20 cellular contexts compared by ENCODE assay signal in genomic region chr7:106795877-106796231, GRCh38.
DNase-seq lines count a peak whose midpoint lies in the region; ATAC-seq and TF ChIP-seq lines count a peak whose summit lies in the region.
"Had no signal": no experiment of that assay in that cellular context is flagged by ENCODE, and none has a peak within 500 bp of the region (broad histone marks: within the 10 kb centered on the region; RNA-seq: fewer than 3 reads in every experiment).

No MANE protein-coding gene starts in this region.

- H3K4me1 Mint-ChIP-seq in natural killer cell treated with Interleukin-12 subunit alpha and Interleukin-12 subunit beta and Interleukin-15 and Interleukin-18, amount 100 ng/mL, for 72 hours (ENCODE audit: low read depth in 2 of 2) = peaks cover 5 to 8% of the 10 kb centered on the region in 2 donors
- H3K4me1 Mint-ChIP-seq in natural killer cell = no peaks in the 10 kb centered on the region
- peaks cover 11 to 22% of the 10 kb centered on the region in 2 donors for H3K4me1 Mint-ChIP-seq in stimulated activated naive B cell treated with anti-CD40 and anti-IgM and Interleukin-4, amounts not matched to agents 10 μg/mL and 1 μg/mL and 100 μg/mL, for 72 hours
- H3K4me1 Mint-ChIP-seq: CD8-positive, alpha-beta memory T cell; T-cell had no signal

- no peak for TF ChIP-seq CTCF in natural killer cell (IDR thresholded peaks at IDR 0.05)

- H3K9me3 Mint-ChIP-seq in natural killer cell treated with Interleukin-12 subunit alpha and Interleukin-12 subunit beta and Interleukin-15 and Interleukin-18, amount 100 ng/mL, for 72 hours = no peaks in the 10 kb centered on the region
- H3K9me3 Mint-ChIP-seq in natural killer cell = no peaks in the 10 kb centered on the region
- H3K9me3 Mint-ChIP-seq in stimulated activated naive B cell treated with anti-CD40 and anti-IgM and Interleukin-4, amounts not matched to agents 10 μg/mL and 1 μg/mL and 100 μg/mL, for 72 hours = peaks cover 0 to 7% of the 10 kb centered on the region in 2 donors
- H3K9me3 Mint-ChIP-seq: HFFc6 had no signal

- no peak overlapping the region for H3K4me3 Mint-ChIP-seq in natural killer cell treated with Interleukin-12 subunit alpha and Interleukin-12 subunit beta and Interleukin-15 and Interleukin-18, amount 100 ng/mL, for 72 hours
- no peak overlapping the region for H3K4me3 Mint-ChIP-seq in natural killer cell
- no peak overlapping the region for H3K4me3 Mint-ChIP-seq in stimulated activated naive B cell treated with anti-CD40 and anti-IgM and Interleukin-4, amounts not matched to agents 10 μg/mL and 1 μg/mL and 100 μg/mL, for 72 hours
- H3K4me3 Mint-ChIP-seq: CD8-positive, alpha-beta memory T cell; HFFc6; T-cell had no signal

- DNase-seq in natural killer cell treated with Interleukin-12 subunit alpha and Interleukin-12 subunit beta and Interleukin-15 and Interleukin-18, amount 100 ng/mL, for 72 hours (ENCODE audit: low spot score) = no peak
- no peak for DNase-seq in natural killer cell
- no peak for DNase-seq in stimulated activated naive B cell treated with anti-CD40 and anti-IgM and Interleukin-4, amounts not matched to agents 10 μg/mL and 1 μg/mL and 100 μg/mL, for 72 hours
- no peak for DNase-seq in CD1c-positive myeloid dendritic cell (ENCODE audit: extremely low spot score)
- DNase-seq: 8988T; CD8-positive, alpha-beta memory T cell; HFFc6; NCI-H1092; NCI-H146; NCI-H2081; NCI-H510A; NCI-H82; SK-N-SH; T-cell had no signal

- H3K27me3 Mint-ChIP-seq in natural killer cell treated with Interleukin-12 subunit alpha and Interleukin-12 subunit beta and Interleukin-15 and Interleukin-18, amount 100 ng/mL, for 72 hours = no peaks in the 10 kb centered on the region
- peaks cover 0 to 8% of the 10 kb centered on the region in 2 donors for H3K27me3 Mint-ChIP-seq in natural killer cell (ENCODE audit: low read depth in 2 of 2)
- H3K27me3 Mint-ChIP-seq in stimulated activated naive B cell treated with anti-CD40 and anti-IgM and Interleukin-4, amounts not matched to agents 10 μg/mL and 1 μg/mL and 100 μg/mL, for 72 hours = no peaks in the 10 kb centered on the region

- peaks cover 6% of the 10 kb centered on the region for H3K36me3 Mint-ChIP-seq in natural killer cell treated with Interleukin-12 subunit alpha and Interleukin-12 subunit beta and Interleukin-15 and Interleukin-18, amount 100 ng/mL, for 72 hours
- H3K36me3 Mint-ChIP-seq in natural killer cell = no peaks in the 10 kb centered on the region
- peaks cover 7 to 11% of the 10 kb centered on the region in 2 donors for H3K36me3 Mint-ChIP-seq in stimulated activated naive B cell treated with anti-CD40 and anti-IgM and Interleukin-4, amounts not matched to agents 10 μg/mL and 1 μg/mL and 100 μg/mL, for 72 hours
- H3K36me3 Mint-ChIP-seq: T-cell had no signal

- intact Hi-C loops in natural killer cell (cut with micrococcal nuclease) = loop anchor here (10.0 kb wide), 1 partner anchor 1079 kb away; no protein-coding TSS in a partner anchor

- peak; percentile 63 to 71 for ATAC-seq in natural killer cell treated with Interleukin-12 subunit alpha and Interleukin-12 subunit beta and Interleukin-15 and Interleukin-18, amount 100 ng/mL, for 72 hours
- no peak for ATAC-seq in natural killer cell
- ATAC-seq in HG02610 (IDR thresholded peaks at IDR 0.05; ENCODE audit: unreplicated experiment) = peak; percentile 89
- ATAC-seq in HG03520 (IDR thresholded peaks at IDR 0.05; ENCODE audit: unreplicated experiment) = peak; percentile 44
- peak; percentile 55 to 68 for ATAC-seq in stimulated activated naive B cell treated with anti-CD40 and anti-IgM and Interleukin-4, amounts not matched to agents 10 μg/mL and 1 μg/mL and 100 μg/mL, for 72 hours (replicated peaks)
- ATAC-seq in GM18858 (IDR thresholded peaks at IDR 0.05; ENCODE audit: unreplicated experiment) = no peak
- ATAC-seq in HG02885 (IDR thresholded peaks at IDR 0.05; ENCODE audit: poor library complexity, unreplicated experiment) = no peak
- ATAC-seq: Panc1, Right ventricle myocardium inferior, T-cell had no signal

- H3K27ac Mint-ChIP-seq in natural killer cell treated with Interleukin-12 subunit alpha and Interleukin-12 subunit beta and Interleukin-15 and Interleukin-18, amount 100 ng/mL, for 72 hours = peak overlapping the region in 1 of 2 donors; percentile 55
- no peak overlapping the region for H3K27ac Mint-ChIP-seq in natural killer cell
- H3K27ac Mint-ChIP-seq in stimulated activated naive B cell treated with anti-CD40 and anti-IgM and Interleukin-4, amounts not matched to agents 10 μg/mL and 1 μg/mL and 100 μg/mL, for 72 hours = no peak overlapping the region
- H3K27ac Mint-ChIP-seq: HFFc6, T-cell had no signal

Comparison
In these comparisons a context has a peak if more than half of its experiments do, and no peak if none do; other contexts are left out.
1. ATAC-seq: peak in natural killer cell treated with Interleukin-12 subunit alpha and Interleukin-12 subunit beta and Interleukin-15 and Interleukin-18, amount 100 ng/mL, for 72 hours (2 of 2), HG02610 (single experiment), HG03520 (single experiment) and stimulated activated naive B cell treated with anti-CD40 and anti-IgM and Interleukin-4, amounts not matched to agents 10 μg/mL and 1 μg/mL and 100 μg/mL, for 72 hours (2 of 2); none in natural killer cell (0 of 3), GM18858 (single experiment) and HG02885 (single experiment).